16 cellular contexts compared by ENCODE assay signal in genomic region chr13:44160549-44161278, GRCh38.
DNase-seq lines count a peak whose midpoint lies in the region; ATAC-seq and TF ChIP-seq lines count a peak whose summit lies in the region.
"Had no signal": no experiment of that assay in that cellular context is flagged by ENCODE, and none has a peak within 500 bp of the region (broad histone marks: within the 10 kb centered on the region; RNA-seq: fewer than 3 reads in every experiment).

No MANE protein-coding gene starts in this region.

- no peaks in the 10 kb centered on the region for H3K36me3 ChIP-seq in stomach smooth muscle (ENCODE audit: control insufficient read depth in 2 of 2, insufficient read depth in 2 of 2, low read length in 2 of 2)
- H3K36me3 ChIP-seq in H7 (replicated peaks; ENCODE audit: control insufficient read depth, insufficient read depth, low read length): no peaks in the 10 kb centered on the region

- H3K4me1 ChIP-seq in stomach smooth muscle (ENCODE audit: control insufficient read depth, insufficient read depth, low read length): peaks cover 44% of the 10 kb centered on the region

- DNase-seq in NCI-H446 treated with DMSO at 0.1 percent for 48 hours (lab: John Stamatoyannopoulos, UW) (peak; percentile 39), coronary artery (ENCODE audit: low spot score) (no peak), left colon (no peak), H7 (no peak), germinal center (ENCODE audit: low spot score) (no peak)
- DNase-seq in stimulated activated CD4-positive, alpha-beta T cell treated with anti-CD3 and anti-CD28 coated beads, Interleukin-4, amount 100 ng/mL, for 1 hour: no peak
- DNase-seq: activated CD4-positive, alpha-beta T cell treated with anti-CD3 and anti-CD28 coated beads for 36 hours; DND-41; erythroblast; KG1; mesenchymal stem cell; NCI-H1930; NCI-H526 treated with DMSO at 0.1 percent for 48 hours; T-helper 2 cell had no signal

- H3K27me3 ChIP-seq in stomach smooth muscle (ENCODE audit: control insufficient read depth in 1 of 2, insufficient read depth in 2 of 2, low read length in 2 of 2) (no peaks in the 10 kb centered on the region), H7 (ENCODE audit: control insufficient read depth, insufficient read depth, low read length) (no peaks in the 10 kb centered on the region)

- TF ChIP-seq CTCF in coronary artery (IDR thresholded peaks at IDR 0.05): no peak

- intact Hi-C loops in left colon (cut with DNase I, micrococcal nuclease): no loop called here

- H3K27ac ChIP-seq in coronary artery (peak overlapping the region; percentile 81 to 84), stomach smooth muscle (ENCODE audit: low read length) (peak overlapping the region; percentile 82)

- ATAC-seq in left colon: peak; percentile 49
- ATAC-seq in GM21825 (IDR thresholded peaks at IDR 0.05; ENCODE audit: unreplicated experiment): no peak
- ATAC-seq: activated CD4-positive, alpha-beta T cell treated with anti-CD3 and anti-CD28 coated beads for 36 hours had no signal

- H3K9ac ChIP-seq in stomach smooth muscle (ENCODE audit: low read length in 2 of 2): peak overlapping the region in 1 of 2 donors; percentile 55

- H3K4me3 ChIP-seq in coronary artery: no peak overlapping the region
- H3K4me3 ChIP-seq in stomach smooth muscle (ENCODE audit: low read length in 2 of 2): peak overlapping the region; percentile 15 to 57
- H3K4me3 ChIP-seq in H7 (ENCODE audit: insufficient read depth, low read depth, low read length): no peak overlapping the region

- no peaks in the 10 kb centered on the region for H3K9me3 ChIP-seq in stomach smooth muscle (ENCODE audit: control insufficient read depth in 2 of 2, low read length in 2 of 2)

Comparison
In these comparisons a context has a peak if more than half of its experiments do, and no peak if none do; other contexts are left out.
1. H3K4me3 ChIP-seq: peak in stomach smooth muscle (2 of 2); none in coronary artery (single experiment) and H7 (single experiment).